Comparison of ENCODE assay signal across 22 cellular contexts in genomic region chr1:37255868-37256267, GRCh38.
DNase-seq lines count a peak whose midpoint lies in the region; TF ChIP-seq lines count a peak whose summit lies in the region.
"Had no signal": no experiment of that assay in that cellular context is flagged by ENCODE, and none has a peak within 500 bp of the region (broad histone marks: within the 10 kb centered on the region; RNA-seq: fewer than 3 reads in every experiment).

No MANE protein-coding gene starts in this region.

- H3K4me3 ChIP-seq in H7 (ENCODE audit: insufficient read depth, low read depth, low read length) (no peak overlapping the region), HUES6 (ENCODE audit: low read depth, low read length) (peak overlapping the region; percentile 42), A673 (ENCODE audit: low read depth, low read length, poor library complexity, severe bottlenecking) (no peak overlapping the region)
- H3K4me3 ChIP-seq: A549, HAP-1 had no signal

- peaks cover 19% of the 10 kb centered on the region for H3K27me3 Mint-ChIP-seq in brain

- intact Hi-C loops in A673 (cut with micrococcal nuclease; ENCODE audit: unreplicated experiment), result no loop called here

- H3K27me3 ChIP-seq in H7 (ENCODE audit: control insufficient read depth, insufficient read depth, low read length) (peaks cover 5% of the 10 kb centered on the region), HUES6 (ENCODE audit: control insufficient read depth, insufficient read depth, low read length) (peaks cover 3% of the 10 kb centered on the region; the same call in 1 of the 2 replicates), A673 (replicated peaks; ENCODE audit: insufficient read depth, low read depth, low read length, poor library complexity) (peaks cover 19% of the 10 kb centered on the region)

- H3K36me3 ChIP-seq in H7 (replicated peaks; ENCODE audit: control insufficient read depth, insufficient read depth, low read length), result no peaks in the 10 kb centered on the region
- no peaks in the 10 kb centered on the region for H3K36me3 ChIP-seq in HUES6 (ENCODE audit: control insufficient read depth, insufficient read depth, low read length)
- H3K36me3 ChIP-seq in A673 (ENCODE audit: insufficient read depth, low read length, poor library complexity, severe bottlenecking), result no peaks in the 10 kb centered on the region
- H3K36me3 ChIP-seq: HAP-1 had no signal

- no peak for TF ChIP-seq CTCF in brain (conservative IDR thresholded peaks at IDR 0.05)
- no peak for TF ChIP-seq CTCF in A673 (conservative IDR thresholded peaks at IDR 0.05; ENCODE audit: low read depth, low read length)

- no peak overlapping the region for H3K27ac ChIP-seq in HUES6 (ENCODE audit: low read depth, low read length)
- H3K27ac ChIP-seq in A673 (ENCODE audit: low read depth, low read length, poor library complexity, severe bottlenecking), result no peak overlapping the region
- H3K27ac ChIP-seq: A549, RWPE1 had no signal

- H3K4me3 Mint-ChIP-seq in brain, result peak overlapping the region; percentile 18 to 73 (median 60)
- H3K4me3 Mint-ChIP-seq: CD4-positive, alpha-beta memory T cell; HFFc6; T-cell had no signal

- peaks cover 0 to 6% (median 0%) of the 10 kb centered on the region in 5 experiments for H3K9me3 Mint-ChIP-seq in brain

- in situ Hi-C loops in G401 (cut with HindIII; ENCODE audit: low sequenced_read_pairs), result no loop called here

- peak overlapping the region in 4 of 5 experiments; percentile 1 to 82 (median 52) for H3K27ac Mint-ChIP-seq in brain
- H3K27ac Mint-ChIP-seq: CD4-positive, alpha-beta memory T cell; HFFc6; IgD-negative memory B cell; T-cell had no signal

- H3K4me1 ChIP-seq in HUES6 (ENCODE audit: control insufficient read depth, insufficient read depth, low read length) (peaks cover 35% of the 10 kb centered on the region), A673 (ENCODE audit: insufficient read depth, low read length, poor library complexity, severe bottlenecking) (no peaks in the 10 kb centered on the region)
- H3K4me1 ChIP-seq: HAP-1 had no signal

- CTCF ChIA-PET in A673 (lab: Charles Lee), result no interaction called here

- no TSS peak for BruUV-seq in A673 (replicated peaks; lab: Mats Ljungman, UMichigan)

- H3K4me1 Mint-ChIP-seq in brain, result peaks cover 40% of the 10 kb centered on the region
- H3K4me1 Mint-ChIP-seq: T-cell had no signal

- POLR2A ChIA-PET in A673 (lab: Charles Lee; ENCODE audit: low non-redundant PET), result no interaction called here

- peak; percentile 79 for DNase-seq in H7
- DNase-seq in iPS-NIHi11 (ENCODE audit: low spot score), result peak; percentile 36
- no peak for DNase-seq in A673 (ENCODE audit: low spot score)
- DNase-seq in G401 (ENCODE audit: low spot score), result no peak
- DNase-seq in stimulated activated CD4-positive, alpha-beta T cell treated with anti-CD3 and anti-CD28 coated beads, Interleukin-2, amount 100 ng/mL, for 24 hours, result no peak
- no peak for DNase-seq in activated CD4-positive, alpha-beta T cell treated with anti-CD3 and anti-CD28 coated beads for 48 hours
- DNase-seq: CD4-positive, alpha-beta memory T cell; EL; GF-D8; HFFc6; NCI-H1417 treated with DMSO at 0.1 percent for 48 hours; NCI-H1694 treated with DMSO at 0.1 percent for 48 hours; NCI-H345; NCI-H510A treated with DMSO at 0.1 percent for 48 hours; SHP77; T-cell had no signal

- H3K9me3 ChIP-seq in HUES6 (ENCODE audit: control insufficient read depth, insufficient read depth, low read depth, low read length) (no peaks in the 10 kb centered on the region), A673 (ENCODE audit: low read depth, low read length, poor library complexity, severe bottlenecking) (no peaks in the 10 kb centered on the region)
- H3K9me3 ChIP-seq: A549, HAP-1 had no signal

- no peaks in the 10 kb centered on the region for H3K36me3 Mint-ChIP-seq in brain
- H3K36me3 Mint-ChIP-seq: T-cell had no signal

- H3K9ac ChIP-seq in HUES6 (ENCODE audit: low read length), result no peak overlapping the region

Comparison
In these comparisons a context has a peak if more than half of its experiments do, and no peak if none do; other contexts are left out.
1. DNase-seq: peak in H7 (single experiment) and iPS-NIHi11 (single experiment); none in A673 (single experiment), G401 (single experiment), stimulated activated CD4-positive, alpha-beta T cell treated with anti-CD3 and anti-CD28 coated beads, Interleukin-2, amount 100 ng/mL, for 24 hours (0 of 2) and activated CD4-positive, alpha-beta T cell treated with anti-CD3 and anti-CD28 coated beads for 48 hours (single experiment).